ENCODE assay signal across 9 cellular contexts in the genomic region with DNA sequence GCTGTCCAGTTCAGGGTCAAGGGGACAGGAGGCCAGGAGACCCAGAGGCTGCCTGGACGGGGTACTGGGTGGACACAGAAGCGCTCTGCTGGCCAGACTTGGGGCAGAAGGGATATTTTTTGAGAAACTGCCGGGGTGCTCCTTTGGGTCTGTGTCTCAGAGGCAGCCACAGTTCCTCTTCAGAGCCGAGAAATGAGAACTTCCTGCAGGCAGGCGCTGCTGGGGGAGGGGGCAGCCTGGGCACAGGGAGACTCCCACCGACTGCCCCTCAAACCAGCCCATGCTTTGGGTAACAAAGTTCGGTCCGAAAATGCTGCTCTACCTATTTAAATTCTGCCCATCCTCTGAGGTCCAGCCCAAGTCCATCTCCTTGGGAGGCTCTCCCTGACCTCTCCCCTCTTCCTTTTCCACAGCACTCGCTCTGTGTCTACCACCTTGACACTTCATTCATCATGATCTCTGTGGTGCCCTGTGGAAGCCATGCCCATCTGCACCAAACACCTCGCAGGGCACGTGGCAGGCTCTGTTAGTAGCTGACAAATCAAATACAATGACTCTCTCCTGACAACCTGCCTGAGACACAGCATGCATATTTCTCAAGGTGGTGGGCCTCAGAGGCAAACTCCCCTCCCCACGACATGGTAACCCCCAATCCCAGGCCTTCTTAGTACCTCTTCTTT. TPM values are rescaled to one million over a fixed set of nuclear protein-coding genes. Genes with fewer than 3 reads are reported as not detected.
DNase-seq lines count a peak whose midpoint lies in the region; ATAC-seq, FAIRE-seq and TF ChIP-seq lines count a peak whose summit lies in the region.
"Had no signal": no experiment of that assay in that cellular context is flagged by ENCODE, and none has a peak within 500 bp of the region (broad histone marks: within the 10 kb centered on the region; RNA-seq: fewer than 3 reads in every experiment).

No MANE protein-coding gene starts in this region.

- WGBS in sigmoid colon, 2 donors = 54 to 85% methylated on average over 12 of the region's 12 CpGs

- H3K4me3 Mint-ChIP-seq in effector memory CD8-positive, alpha-beta T cell = peak overlapping the region; percentile 6 to 38
- H3K4me3 Mint-ChIP-seq: nephron had no signal

- no peaks in the 10 kb centered on the region for H3K27me3 Mint-ChIP-seq in effector memory CD8-positive, alpha-beta T cell

- H3K27ac Mint-ChIP-seq in effector memory CD8-positive, alpha-beta T cell = peak overlapping the region; percentile 47 to 85

- no peak overlapping the region for H3K4me3 ChIP-seq in sigmoid colon

- H3K4me1 Mint-ChIP-seq in effector memory CD8-positive, alpha-beta T cell (ENCODE audit: low read depth in 2 of 2) = peaks cover 66 to 71% of the 10 kb centered on the region in 2 donors

- peaks cover 0 to 6% (median 4%) of the 10 kb centered on the region in 4 donors for H3K36me3 ChIP-seq in sigmoid colon

- peak overlapping the region; percentile 69 to 99 (median 98) for H3K27ac ChIP-seq in sigmoid colon

- peaks cover 18% of the 10 kb centered on the region for H3K36me3 Mint-ChIP-seq in effector memory CD8-positive, alpha-beta T cell (ENCODE audit: insufficient read depth)

- TF ChIP-seq EP300 in sigmoid colon (IDR thresholded peaks at IDR 0.05) = no peak

- H3K27me3 ChIP-seq in sigmoid colon = no peaks in the 10 kb centered on the region

- FAIRE-seq in GM12891 (lab: Jason Lieb, UNC) = peak; percentile 40

- ATAC-seq in effector memory CD8-positive, alpha-beta T cell (replicated peaks) = no peak
- ATAC-seq in GM21526 (IDR thresholded peaks at IDR 0.05; ENCODE audit: low FRiP score, unreplicated experiment) = no peak
- no peak for ATAC-seq in HG03354 (IDR thresholded peaks at IDR 0.05; ENCODE audit: poor library complexity, severe bottlenecking, unreplicated experiment)

- H3K9me3 ChIP-seq in sigmoid colon = no peaks in the 10 kb centered on the region

- DNase-seq in GM12891 (ENCODE audit: insufficient read length, low spot score) = no peak
- DNase-seq in OCI-M1 (lab: John Stamatoyannopoulos, UW) = peak; percentile 22
- DNase-seq in effector memory CD8-positive, alpha-beta T cell = no peak
- no peak for DNase-seq in sigmoid colon
- DNase-seq in middle frontal gyrus (ENCODE audit: extremely low spot score, low spot score) = no peak
- DNase-seq: NCI-H1417 treated with DMSO at 0.1 percent for 48 hours had no signal

- no peak for TF ChIP-seq CTCF in sigmoid colon (IDR thresholded peaks at IDR 0.05)

- intact Hi-C loops in sigmoid colon (cut with DNase I) = no loop called here

- H3K9me3 Mint-ChIP-seq in effector memory CD8-positive, alpha-beta T cell = no peaks in the 10 kb centered on the region
- H3K9me3 Mint-ChIP-seq: nephron had no signal

- TF ChIP-seq POLR2A in GM12891 (IDR thresholded peaks at IDR 0.05; ENCODE audit: low read depth, low read length) (no peak), sigmoid colon (IDR thresholded peaks at IDR 0.05) (no peak)

- H3K4me1 ChIP-seq in sigmoid colon = peaks cover 0 to 100% (median 100%) of the 10 kb centered on the region in 4 donors

TF ChIP-seq in GM12891, 5 proteins besides CTCF, POLR2A, EP300 and RAD21:
- 0 out of 2 replicates have a peak, but pooled peaks have one; percentile 27 for TF ChIP-seq SPI1 (IDR thresholded peaks at IDR 0.05; ENCODE audit: low read depth, low read length)
- TF ChIP-seq PAX5 (IDR thresholded peaks at IDR 0.05; ENCODE audit: insufficient read depth, low read length, severe bottlenecking) = no peak
- no peak for TF ChIP-seq TAF1 (IDR thresholded peaks at IDR 0.05; ENCODE audit: low read depth, low read length)
- TF ChIP-seq POLR2AphosphoS5 (IDR thresholded peaks at IDR 0.05; ENCODE audit: low read depth, low read length) = no peak
- no peak for TF ChIP-seq POU2F2 (IDR thresholded peaks at IDR 0.05; ENCODE audit: low read depth, low read length)

RNA-seq across cellular contexts. Expression of a gene that starts 16.4 kb away (rescaled TPM):
- 25.5 TPM for polyA plus RNA-seq in GM12891 (2012; ENCODE audit: low read depth, missing spikeins)
- 10 to 100 TPM; 45.3 to 79.2 (median 53.1) TPM for total RNA-seq in sigmoid colon
- polyA plus RNA-seq in sigmoid colon = 10 to 100 TPM in 2 of 3 donors, 1 to 10 TPM in 1; 6.5 to 44.8 (median 16.8) TPM

RNA-seq across cellular contexts. Expression of a gene that starts 30.3 kb away (rescaled TPM):
- polyA plus RNA-seq in GM12891 (2012; ENCODE audit: low read depth, missing spikeins) = 1.0 TPM
- total RNA-seq in sigmoid colon = 10 to 100 TPM; 30.3 to 46.6 (median 32.2) TPM
- polyA plus RNA-seq in sigmoid colon = 10 to 100 TPM in 2 of 3 donors, 1 to 10 TPM in 1; 6.9 to 14.2 (median 12.0) TPM

RNA-seq across cellular contexts. Expression of a gene that starts 44.7 kb away (rescaled TPM):
- polyA plus RNA-seq in GM12891 (2012; ENCODE audit: low read depth, missing spikeins) = 0.47 TPM
- 10 to 100 TPM; 13.8 to 36.8 (median 14.6) TPM for total RNA-seq in sigmoid colon
- polyA plus RNA-seq in sigmoid colon = 10 to 100 TPM in 1 of 3 donors, 1 to 10 TPM in 2; 3.9 to 16.2 (median 4.2) TPM
